Comparison of ENCODE assay signal across 12 cellular contexts in the genomic region with DNA sequence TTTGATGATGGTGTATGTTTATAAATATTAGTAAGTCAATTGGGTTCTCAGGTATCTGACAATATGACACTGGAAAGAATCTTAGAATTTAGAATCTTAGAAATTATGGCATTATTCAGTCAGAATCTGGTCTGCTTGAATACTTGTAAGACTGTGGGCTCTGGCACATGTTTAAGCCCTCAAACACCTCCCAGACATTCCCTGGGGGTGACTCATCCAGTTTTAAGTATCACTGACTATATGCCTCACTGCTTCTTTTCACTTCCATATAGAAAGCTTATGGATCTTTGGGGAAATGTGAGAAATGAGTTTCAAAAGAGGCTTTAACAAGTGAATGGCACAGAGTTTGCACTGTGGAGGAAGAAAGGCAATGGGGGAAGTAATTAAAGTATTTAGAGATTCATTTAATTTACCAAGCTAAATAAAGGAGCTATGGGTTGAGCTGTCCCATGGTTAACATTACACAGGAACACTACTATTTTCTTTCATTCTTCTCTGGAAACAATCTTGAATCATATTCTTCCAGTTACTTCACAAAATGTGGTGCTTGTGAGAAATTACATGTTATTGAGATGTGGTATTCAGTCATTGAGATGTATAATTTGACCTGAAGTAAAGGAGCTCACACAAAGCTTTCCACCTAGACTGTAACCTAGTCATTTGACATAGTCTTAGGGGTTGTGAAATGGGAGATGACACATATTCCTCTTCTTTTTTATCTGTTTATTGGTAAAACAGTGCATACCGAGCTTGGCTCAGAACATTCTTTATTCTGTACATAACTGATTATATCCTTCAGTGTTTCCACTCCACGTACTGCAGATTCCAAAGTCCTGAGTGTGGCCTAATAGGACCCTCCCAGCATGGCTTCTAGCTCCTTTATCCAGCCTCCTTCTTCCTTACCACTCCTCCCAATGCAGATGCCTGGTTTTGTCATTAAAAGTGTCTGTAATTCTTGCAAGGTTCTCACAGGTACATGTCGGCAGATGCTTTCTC.
DNase-seq lines count a peak whose midpoint lies in the region; ATAC-seq and TF ChIP-seq lines count a peak whose summit lies in the region.
"Had no signal": no experiment of that assay in that cellular context is flagged by ENCODE, and none has a peak within 500 bp of the region (broad histone marks: within the 10 kb centered on the region; RNA-seq: fewer than 3 reads in every experiment).

No MANE protein-coding gene starts in this region.

- no peaks in the 10 kb centered on the region for H3K36me3 Mint-ChIP-seq in activated T-cell treated with anti-CD3 and anti-CD28 coated beads, Interleukin-2, amount 50 U/mL, for 72 hours (ENCODE audit: insufficient read depth in 2 of 2)

- no peaks in the 10 kb centered on the region for H3K27me3 ChIP-seq in right atrium auricular region
- H3K27me3 ChIP-seq: body of pancreas had no signal

- peak; percentile 96 for ATAC-seq in SK-N-SH treated with all-trans-retinoic acid at 6 μM for 48 hours
- no peak for ATAC-seq in activated T-cell treated with anti-CD3 and anti-CD28 coated beads, Interleukin-2, amount 50 U/mL, for 72 hours (replicated peaks in 1 of 2)
- ATAC-seq: body of pancreas, sciatic nerve had no signal

- no peak overlapping the region for H3K4me3 ChIP-seq in right atrium auricular region
- H3K4me3 ChIP-seq: body of pancreas had no signal

- H3K27ac ChIP-seq in right atrium auricular region, result no peak overlapping the region
- H3K27ac ChIP-seq: body of pancreas, HL-60 had no signal

- no peaks in the 10 kb centered on the region for H3K9me3 Mint-ChIP-seq in activated T-cell treated with anti-CD3 and anti-CD28 coated beads, Interleukin-2, amount 50 U/mL, for 72 hours
- H3K9me3 Mint-ChIP-seq: activated CD4-positive, alpha-beta T cell treated with anti-CD3 and anti-CD28 coated beads, Interleukin-2, amount 10 ng/mL, durations not matched to agents 7 days and 5 days had no signal

- H3K36me3 ChIP-seq in right atrium auricular region, result no peaks in the 10 kb centered on the region

- no peak overlapping the region for H3K4me3 Mint-ChIP-seq in activated T-cell treated with anti-CD3 and anti-CD28 coated beads, Interleukin-2, amount 50 U/mL, for 72 hours
- H3K4me3 Mint-ChIP-seq: activated CD4-positive, alpha-beta T cell treated with anti-CD3 and anti-CD28 coated beads, Interleukin-2, amount 10 ng/mL, durations not matched to agents 7 days and 5 days had no signal

- H3K27ac Mint-ChIP-seq in activated T-cell treated with anti-CD3 and anti-CD28 coated beads, Interleukin-2, amount 50 U/mL, for 72 hours, result no peak overlapping the region
- H3K27ac Mint-ChIP-seq: activated CD4-positive, alpha-beta T cell treated with anti-CD3 and anti-CD28 coated beads, Interleukin-2, amount 10 ng/mL, durations not matched to agents 7 days and 5 days had no signal

- H3K4me1 Mint-ChIP-seq in activated T-cell treated with anti-CD3 and anti-CD28 coated beads, Interleukin-2, amount 50 U/mL, for 72 hours (ENCODE audit: low read depth), result no peaks in the 10 kb centered on the region
- H3K4me1 Mint-ChIP-seq: activated CD4-positive, alpha-beta T cell treated with anti-CD3 and anti-CD28 coated beads, Interleukin-2, amount 10 ng/mL, durations not matched to agents 7 days and 5 days had no signal

- peak; percentile 92 for DNase-seq in HCEC 1CT
- DNase-seq in foreskin melanocyte, result peak; percentile 59
- DNase-seq in smooth muscle cell of the brain vasculature (ENCODE audit: low read depth, low spot score), result peak; percentile 54
- DNase-seq in activated T-cell treated with anti-CD3 and anti-CD28 coated beads, Interleukin-2, amount 50 U/mL, for 72 hours, result no peak
- no peak for DNase-seq in NCI-H446 treated with DMSO at 0.1 percent for 48 hours (lab: John Stamatoyannopoulos, UW)
- no peak for DNase-seq in activated CD4-positive, alpha-beta T cell treated with anti-CD3 and anti-CD28 coated beads, Interleukin-2, amount 50 U/mL, for 4 hours
- no peak for DNase-seq in right atrium auricular region (ENCODE audit: low spot score)
- DNase-seq: activated CD4-positive, alpha-beta T cell treated with anti-CD3 and anti-CD28 coated beads, Interleukin-2, amount 10 ng/mL, durations not matched to agents 7 days and 5 days; body of pancreas had no signal

- H3K9me3 ChIP-seq in right atrium auricular region, result no peaks in the 10 kb centered on the region
- H3K9me3 ChIP-seq: body of pancreas had no signal

- no peak for TF ChIP-seq CTCF in right atrium auricular region (IDR thresholded peaks at IDR 0.05)

- peaks cover 6% of the 10 kb centered on the region for H3K27me3 Mint-ChIP-seq in activated T-cell treated with anti-CD3 and anti-CD28 coated beads, Interleukin-2, amount 50 U/mL, for 72 hours (ENCODE audit: low read depth)

- no peaks in the 10 kb centered on the region for H3K4me1 ChIP-seq in right atrium auricular region
- H3K4me1 ChIP-seq: body of pancreas had no signal

TF ChIP-seq in SK-N-SH treated with all-trans-retinoic acid at 6 μM for 48 hours, 23 proteins besides CTCF, POLR2A, EP300 and RAD21 (continues in another document):
- TF ChIP-seq RARB (CRISPR knock-in tag; IDR thresholded peaks at IDR 0.05) (no peak), GLIS3 (CRISPR knock-in tag; IDR thresholded peaks at IDR 0.05) (no peak), OSR1 (CRISPR knock-in tag; IDR thresholded peaks at IDR 0.05) (no peak), ZFP3 (CRISPR knock-in tag; IDR thresholded peaks at IDR 0.05) (no peak), TOX (CRISPR knock-in tag; IDR thresholded peaks at IDR 0.05; ENCODE audit: borderline replicate concordance) (no peak), POU6F1 (CRISPR knock-in tag; IDR thresholded peaks at IDR 0.05; ENCODE audit: borderline replicate concordance, low read depth) (no peak), CSDC2 (CRISPR knock-in tag; IDR thresholded peaks at IDR 0.05) (no peak), ZNF8 (CRISPR knock-in tag; IDR thresholded peaks at IDR 0.05) (no peak), ESRRG (CRISPR knock-in tag; IDR thresholded peaks at IDR 0.05) (no peak), PATZ1 (CRISPR knock-in tag; IDR thresholded peaks at IDR 0.05; ENCODE audit: borderline replicate concordance) (no peak)
- TF ChIP-seq, protein P1, sequence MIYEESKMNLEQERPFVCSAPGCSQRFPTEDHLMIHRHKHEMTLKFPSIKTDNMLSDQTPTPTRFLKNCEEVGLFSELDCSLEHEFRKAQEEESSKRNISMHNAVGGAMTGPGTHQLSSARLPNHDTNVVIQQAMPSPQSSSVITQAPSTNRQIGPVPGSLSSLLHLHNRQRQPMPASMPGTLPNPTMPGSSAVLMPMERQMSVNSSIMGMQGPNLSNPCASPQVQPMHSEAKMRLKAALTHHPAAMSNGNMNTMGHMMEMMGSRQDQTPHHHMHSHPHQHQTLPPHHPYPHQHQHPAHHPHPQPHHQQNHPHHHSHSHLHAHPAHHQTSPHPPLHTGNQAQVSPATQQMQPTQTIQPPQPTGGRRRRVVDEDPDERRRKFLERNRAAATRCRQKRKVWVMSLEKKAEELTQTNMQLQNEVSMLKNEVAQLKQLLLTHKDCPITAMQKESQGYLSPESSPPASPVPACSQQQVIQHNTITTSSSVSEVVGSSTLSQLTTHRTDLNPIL (CRISPR knock-in tag; IDR thresholded peaks at IDR 0.05; ENCODE audit: low read depth), result no peak

Comparison
In these comparisons a context has a peak if more than half of its experiments do, and no peak if none do; other contexts are left out.
1. DNase-seq: peak in HCEC 1CT (single experiment), foreskin melanocyte (single experiment) and smooth muscle cell of the brain vasculature (single experiment); none in activated T-cell treated with anti-CD3 and anti-CD28 coated beads, Interleukin-2, amount 50 U/mL, for 72 hours (0 of 2), NCI-H446 treated with DMSO at 0.1 percent for 48 hours (single experiment), activated CD4-positive, alpha-beta T cell treated with anti-CD3 and anti-CD28 coated beads, Interleukin-2, amount 50 U/mL, for 4 hours (0 of 2) and right atrium auricular region (single experiment).